In genomic region chr2:417662-418061, GRCh38 we compare ENCODE assay signal across 29 cellular contexts.
"Had no signal": no experiment of that assay in that cellular context is flagged by ENCODE, and none has a peak within 500 bp of the region (broad histone marks: within the 10 kb centered on the region; RNA-seq: fewer than 3 reads in every experiment).

No MANE protein-coding gene starts in this region.

- H3K4me3 ChIP-seq: ovary, psoas muscle, right lobe of liver, sigmoid colon, stomach, thoracic aorta, thyroid gland, tibial nerve, upper lobe of left lung, vagina had no signal

- H3K27ac ChIP-seq: neutrophil, ovary, parathyroid adenoma, psoas muscle, right lobe of liver, sigmoid colon, stomach, thoracic aorta, thyroid gland, tibial nerve, upper lobe of left lung, vagina had no signal

- H3K27me3 Mint-ChIP-seq: progenitor cell of endocrine pancreas had no signal

- H3K79me2 ChIP-seq: parathyroid adenoma had no signal

- ATAC-seq: naive thymus-derived CD4-positive, alpha-beta T cell; natural killer cell treated with Interleukin-12 subunit alpha and Interleukin-12 subunit beta and Interleukin-15 and Interleukin-18, amount 100 ng/mL, for 72 hours; psoas muscle; right cardiac atrium; right lobe of liver; stimulated activated effector memory CD8-positive, alpha-beta T cell treated with anti-CD3 and anti-CD28 coated beads, Interleukin-12 subunit alpha, Interleukin-12 subunit beta, amount 100 ng/mL, for 72 hours; stimulated activated naive CD8-positive, alpha-beta T cell treated with anti-CD3 and anti-CD28 coated beads, Interleukin-15, Interleukin-2, amounts not matched to agents 100 U/mL and 50 U/mL, for 24 hours had no signal

- H3K36me3 Mint-ChIP-seq: naive thymus-derived CD4-positive, alpha-beta T cell; natural killer cell treated with Interleukin-12 subunit alpha and Interleukin-12 subunit beta and Interleukin-15 and Interleukin-18, amount 100 ng/mL, for 72 hours; stimulated activated effector memory CD8-positive, alpha-beta T cell treated with anti-CD3 and anti-CD28 coated beads, Interleukin-12 subunit alpha, Interleukin-12 subunit beta, amount 100 ng/mL, for 72 hours had no signal

- H2AFZ ChIP-seq: parathyroid adenoma had no signal

- H3K4me1 ChIP-seq: parathyroid adenoma, psoas muscle, right lobe of liver, sigmoid colon, stomach, thyroid gland, tibial nerve, upper lobe of left lung, vagina had no signal

- H3K4me3 Mint-ChIP-seq: naive thymus-derived CD4-positive, alpha-beta T cell; natural killer cell treated with Interleukin-12 subunit alpha and Interleukin-12 subunit beta and Interleukin-15 and Interleukin-18, amount 100 ng/mL, for 72 hours; nephron progenitor cell; neural crest cell; stimulated activated effector memory CD8-positive, alpha-beta T cell treated with anti-CD3 and anti-CD28 coated beads, Interleukin-12 subunit alpha, Interleukin-12 subunit beta, amount 100 ng/mL, for 72 hours had no signal

- DNase-seq: naive thymus-derived CD4-positive, alpha-beta T cell; nephron progenitor cell; nucleus accumbens; ovary; posterior cingulate gyrus; psoas muscle; right cardiac atrium; right lobe of liver; sigmoid colon; small intestine; stimulated activated CD4-positive, alpha-beta T cell treated with anti-CD3 and anti-CD28 coated beads, Interleukin-15, amount 100 ng/mL, for 24 hours; stimulated activated CD4-positive, alpha-beta T cell treated with anti-CD3 and anti-CD28 coated beads, Interleukin-2, amount 100 ng/mL, for 24 hours; stimulated activated CD4-positive, alpha-beta T cell treated with anti-CD3 and anti-CD28 coated beads, Interleukin-2, amount 100 ng/mL, for 48 hours; stimulated activated CD4-positive, alpha-beta T cell treated with anti-CD3 and anti-CD28 coated beads, Interleukin-4, amount 100 ng/mL, for 24 hours; stimulated activated naive CD4-positive, alpha-beta T cell; stimulated activated naive CD8-positive, alpha-beta T cell treated with anti-CD3 and anti-CD28 coated beads, Interleukin-15, Interleukin-2, amounts not matched to agents 100 U/mL and 50 U/mL, for 24 hours; stomach; thyroid gland; trophoblast cell; upper lobe of left lung had no signal

- H3K36me3 ChIP-seq: neutrophil, ovary, right lobe of liver, sigmoid colon, stomach, thoracic aorta, thyroid gland, tibial nerve, upper lobe of left lung, vagina had no signal

- H3K4me1 Mint-ChIP-seq: nephron progenitor cell; stimulated activated effector memory CD8-positive, alpha-beta T cell treated with anti-CD3 and anti-CD28 coated beads, Interleukin-12 subunit alpha, Interleukin-12 subunit beta, amount 100 ng/mL, for 72 hours had no signal

- H3K27ac Mint-ChIP-seq: naive thymus-derived CD4-positive, alpha-beta T cell; natural killer cell treated with Interleukin-12 subunit alpha and Interleukin-12 subunit beta and Interleukin-15 and Interleukin-18, amount 100 ng/mL, for 72 hours; nephron progenitor cell; progenitor cell of endocrine pancreas; stimulated activated effector memory CD8-positive, alpha-beta T cell treated with anti-CD3 and anti-CD28 coated beads, Interleukin-12 subunit alpha, Interleukin-12 subunit beta, amount 100 ng/mL, for 72 hours had no signal

- H3K9me3 ChIP-seq: neutrophil, ovary, psoas muscle, right lobe of liver, sigmoid colon, stomach, thoracic aorta, thyroid gland, tibial nerve, upper lobe of left lung, vagina had no signal

- H3K9ac ChIP-seq: parathyroid adenoma had no signal

- H3K27me3 ChIP-seq: neutrophil, ovary, right lobe of liver, sigmoid colon, thyroid gland, tibial nerve, upper lobe of left lung, vagina had no signal

- H3K9me3 Mint-ChIP-seq: natural killer cell treated with Interleukin-12 subunit alpha and Interleukin-12 subunit beta and Interleukin-15 and Interleukin-18, amount 100 ng/mL, for 72 hours; stimulated activated effector memory CD8-positive, alpha-beta T cell treated with anti-CD3 and anti-CD28 coated beads, Interleukin-12 subunit alpha, Interleukin-12 subunit beta, amount 100 ng/mL, for 72 hours had no signal
